8 cellular contexts compared by ENCODE assay signal in genomic region chr10:110210663-110211454, GRCh38. TPM values are rescaled to one million over a fixed set of nuclear protein-coding genes. Genes with fewer than 3 reads are reported as not detected.
A peak's percentile ranks its signal among the peaks of the same experiment; 100 is the strongest.
DNase-seq lines count a peak whose midpoint lies in the region; ATAC-seq and TF ChIP-seq lines count a peak whose summit lies in the region.

No MANE protein-coding gene starts in this region.

- ATAC-seq in GM18870 (IDR thresholded peaks at IDR 0.05; ENCODE audit: unreplicated experiment) (peak; percentile 76), HG03139 (IDR thresholded peaks at IDR 0.05; ENCODE audit: unreplicated experiment) (peak; percentile 61)

- no peaks in the 10 kb centered on the region for H3K9me3 ChIP-seq in breast epithelium
- no peaks in the 10 kb centered on the region for H3K9me3 ChIP-seq in iPS-18a (ENCODE audit: control insufficient read depth, low read depth, low read length)

- H3K4me3 ChIP-seq in ACC112 (ENCODE audit: low read depth, low read length) (peak overlapping the region; percentile 93), breast epithelium (peak overlapping the region; percentile 66 to 89 (median 81)), iPS-18a (ENCODE audit: low read length) (peak overlapping the region; percentile 80), skeletal muscle cell (ENCODE audit: low read depth, low read length) (peak overlapping the region; percentile 81)

- DNase-seq in NCI-H2196 treated with DMSO at 0.1 percent for 48 hours (lab: John Stamatoyannopoulos, UW; ENCODE audit: unreplicated experiment) (peak; percentile 77), breast epithelium (ENCODE audit: low spot score in 2 of 2) (peak; percentile 98), skeletal muscle cell (ENCODE audit: low read depth) (peak; percentile 95)

- H3K4me1 ChIP-seq in ACC112 (ENCODE audit: control insufficient read depth, insufficient read depth, low read length, unreplicated experiment), result peaks cover 10% of the 10 kb centered on the region
- peaks cover 0 to 10% of the 10 kb centered on the region in 2 donors for H3K4me1 ChIP-seq in breast epithelium
- peaks cover 10% of the 10 kb centered on the region for H3K4me1 ChIP-seq in iPS-18a (ENCODE audit: control insufficient read depth, low read depth, low read length)

- H3K27me3 ChIP-seq in ACC112 (ENCODE audit: insufficient read depth, low read length) (no peaks in the 10 kb centered on the region), breast epithelium (no peaks in the 10 kb centered on the region), iPS-18a (ENCODE audit: control insufficient read depth, insufficient read depth, low read length) (peaks cover 78% of the 10 kb centered on the region)

- H3K9ac ChIP-seq in iPS-18a (ENCODE audit: low read length), result peak overlapping the region; percentile 84

- H3K27ac ChIP-seq in ACC112 (ENCODE audit: low read depth, low read length) (peak overlapping the region; percentile 59), VCaP (peak overlapping the region; percentile 93), breast epithelium (peak overlapping the region; percentile 97 to 99), iPS-18a (ENCODE audit: low read length) (no peak overlapping the region)

- TF ChIP-seq CTCF in VCaP (conservative IDR thresholded peaks at IDR 0.05) (no peak), breast epithelium (IDR thresholded peaks at IDR 0.05) (no peak)

- no peaks in the 10 kb centered on the region for H3K79me2 ChIP-seq in ACC112 (ENCODE audit: control insufficient read depth, insufficient read depth, low read length, unreplicated experiment)

- H2AFZ ChIP-seq in ACC112 (ENCODE audit: low read length, unreplicated experiment), result peak overlapping the region; percentile 95

- TF ChIP-seq POLR2A in breast epithelium (IDR thresholded peaks at IDR 0.05), result peak; percentile 85

- H3K36me3 ChIP-seq in ACC112 (ENCODE audit: insufficient read depth, low read length) (no peaks in the 10 kb centered on the region), breast epithelium (no peaks in the 10 kb centered on the region), iPS-18a (ENCODE audit: control insufficient read depth, low read depth, low read length) (no peaks in the 10 kb centered on the region)

- intact Hi-C loops in breast epithelium (cut with DNase I; ENCODE audit: low total_unique reads), result no loop called here

RNA-seq across cellular contexts. Expression of gene MXI1, which starts 3.5 kb away (rescaled TPM):
- total RNA-seq in breast epithelium, result 100 to 1,000 TPM in 1 of 3 donors, 10 to 100 TPM in 2; 75.4 to 137 (median 79.5) TPM
